Comparison of ENCODE assay signal across 26 cellular contexts in the genomic region with DNA sequence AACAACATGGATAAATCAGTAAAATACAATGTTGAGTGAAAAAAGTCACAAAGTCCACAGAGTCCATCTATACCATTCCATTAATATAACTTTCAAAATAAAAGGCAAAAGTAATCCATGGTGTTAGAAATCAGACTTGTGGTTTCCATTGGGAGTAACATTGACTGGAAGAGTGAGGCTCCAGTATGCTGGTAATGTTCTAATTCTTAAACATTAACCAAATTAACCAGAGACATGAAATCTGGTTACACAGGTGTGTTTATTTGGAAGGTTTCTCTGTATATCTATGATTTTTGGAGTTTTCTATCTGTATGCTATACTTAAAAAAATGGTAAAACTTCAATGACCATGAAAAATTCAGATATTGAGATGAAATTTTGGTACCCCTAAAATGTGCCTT. TPM values are rescaled to one million over a fixed set of nuclear protein-coding genes. Genes with fewer than 3 reads are reported as not detected.
DNase-seq lines count a peak whose midpoint lies in the region; ATAC-seq, FAIRE-seq and TF ChIP-seq lines count a peak whose summit lies in the region.
"Had no signal": no experiment of that assay in that cellular context is flagged by ENCODE, and none has a peak within 500 bp of the region (broad histone marks: within the 10 kb centered on the region; RNA-seq: fewer than 3 reads in every experiment).

No MANE protein-coding gene starts in this region.

- POLR2A ChIA-PET in SK-N-SH (lab: Yijun Ruan, JAX), result no interaction called here

- intact Hi-C loops in kidney (cut with DNase I), result no loop called here

- CTCF ChIA-PET in SK-N-SH (lab: Yijun Ruan, JAX), result no interaction called here

- TF ChIP-seq CTCF in SK-N-SH (IDR thresholded peaks at IDR 0.05), result no peak
- no peak for TF ChIP-seq CTCF in kidney (IDR thresholded peaks at IDR 0.05; ENCODE audit: borderline replicate concordance, extremely low read depth, insufficient read depth)

- H3K79me2 ChIP-seq in SK-N-SH (ENCODE audit: insufficient read depth), result no peaks in the 10 kb centered on the region

- H3K4me3 ChIP-seq in SK-N-SH (ENCODE audit: low read depth in 2 of 2, low read length in 1 of 2), result no peak overlapping the region
- no peak overlapping the region for H3K4me3 ChIP-seq in SK-N-MC
- no peak overlapping the region for H3K4me3 ChIP-seq in kidney (ENCODE audit: low read length in 2 of 2)
- H3K4me3 ChIP-seq: PC-9 had no signal

- H3K27ac Mint-ChIP-seq in T-helper 2 cell treated with Interferon-gamma antibody and Interleukin-4, amounts not matched to agents 5 μg/mL and 100 μg/mL, for 36 hours, result no peak overlapping the region
- H3K27ac Mint-ChIP-seq: CD8-positive, alpha-beta T cell had no signal

- H3K36me3 ChIP-seq in SK-N-SH (replicated peaks in 1 of 2; ENCODE audit: control insufficient read depth in 1 of 2, insufficient read depth in 2 of 2, low read length in 1 of 2), result peaks cover 0 to 6% of the 10 kb centered on the region in 2 experiments
- no peaks in the 10 kb centered on the region for H3K36me3 ChIP-seq in SK-N-MC (ENCODE audit: insufficient read depth, low read length)
- H3K36me3 ChIP-seq in kidney (ENCODE audit: control insufficient read depth in 1 of 2, insufficient read depth in 2 of 2, low read length in 2 of 2), result no peaks in the 10 kb centered on the region

- peaks cover 5% of the 10 kb centered on the region for H3F3A ChIP-seq in SK-N-SH (replicated peaks; ENCODE audit: insufficient read depth)

- no peaks in the 10 kb centered on the region for H3K27me3 Mint-ChIP-seq in T-helper 2 cell treated with Interferon-gamma antibody and Interleukin-4, amounts not matched to agents 5 μg/mL and 100 μg/mL, for 36 hours (ENCODE audit: low read depth)

- no peak overlapping the region for H2AFZ ChIP-seq in SK-N-SH (ENCODE audit: low read depth)
- H2AFZ ChIP-seq: PC-9 had no signal

- H3K27ac ChIP-seq in SK-N-SH (ENCODE audit: low read depth in 2 of 2, low read length in 1 of 2) (peak overlapping the region; percentile 50 to 72; a peak in 2 of 4 replicates), SK-N-MC (peak overlapping the region; percentile 74; the same call in 1 of the 2 replicates), kidney (ENCODE audit: low read depth in 2 of 2, low read length in 2 of 2) (no peak overlapping the region)
- H3K27ac ChIP-seq: 22Rv1, HL-60, PC-9, RWPE1 had no signal

- no peaks in the 10 kb centered on the region for H4K20me1 ChIP-seq in SK-N-SH (ENCODE audit: insufficient read depth)

- no peak for DNase-seq in SK-N-SH
- no peak for DNase-seq in SK-N-MC (ENCODE audit: low read depth, low spot score)
- DNase-seq in kidney tubule cell (ENCODE audit: low spot score), result peak; percentile 48
- DNase-seq in renal cortical epithelial cell (ENCODE audit: low read depth), result peak; percentile 75
- no peak for DNase-seq in kidney
- DNase-seq in T-helper 2 cell treated with Interferon-gamma antibody and Interleukin-4, amounts not matched to agents 5 μg/mL and 100 μg/mL, for 36 hours (ENCODE audit: low spot score), result no peak
- DNase-seq: C1 segment of cervical spinal cord; Calu3; CD8-positive, alpha-beta T cell; DMS153; NCI-H1105; NCI-H146; NCI-H2029; NCI-H2227 treated with DMSO at 0.1 percent for 48 hours; NCI-H510A; PC-9; SIG-M5 had no signal

- no peak for TF ChIP-seq EP300 in SK-N-SH (IDR thresholded peaks at IDR 0.05; ENCODE audit: borderline replicate concordance in 1 of 2, low read depth in 1 of 2, low read length in 1 of 2)

- H3K9ac ChIP-seq in SK-N-SH, result no peak overlapping the region
- no peak overlapping the region for H3K9ac ChIP-seq in SK-N-MC (ENCODE audit: insufficient read length)
- no peak overlapping the region for H3K9ac ChIP-seq in kidney (ENCODE audit: low read length in 2 of 2)

- ATAC-seq in SK-N-SH treated with all-trans-retinoic acid at 6 μM for 48 hours, result no peak
- no peak for ATAC-seq in HG02571 (IDR thresholded peaks at IDR 0.05; ENCODE audit: unreplicated experiment)
- ATAC-seq: CD8-positive, alpha-beta T cell had no signal

- no peak for TF ChIP-seq RAD21 in SK-N-SH (IDR thresholded peaks at IDR 0.05; ENCODE audit: low read length)

- no peaks in the 10 kb centered on the region for H3K27me3 ChIP-seq in SK-N-SH (ENCODE audit: insufficient read depth)

- H3K9me2 ChIP-seq in SK-N-SH, result peaks cover 5% of the 10 kb centered on the region; the same call in 1 of the 2 replicates

- no peak overlapping the region for H3K4me2 ChIP-seq in SK-N-SH
- H3K4me2 ChIP-seq: PC-9 had no signal

- H3K4me3 Mint-ChIP-seq in T-helper 2 cell treated with Interferon-gamma antibody and Interleukin-4, amounts not matched to agents 5 μg/mL and 100 μg/mL, for 36 hours, result no peak overlapping the region
- H3K4me3 Mint-ChIP-seq: CD8-positive, alpha-beta T cell had no signal

- no peak for FAIRE-seq in kidney (lab: Jason Lieb, UNC)
- FAIRE-seq: GM12891, H1 had no signal

- H3K9me3 ChIP-seq in SK-N-SH (no peaks in the 10 kb centered on the region), SK-N-MC (ENCODE audit: low read depth, low read length) (no peaks in the 10 kb centered on the region), kidney (ENCODE audit: control insufficient read depth in 1 of 2, low read length in 2 of 2) (no peaks in the 10 kb centered on the region)

- H3K4me1 ChIP-seq in SK-N-SH (ENCODE audit: control insufficient read depth in 1 of 2, insufficient read depth in 2 of 2, low read depth in 1 of 2, low read length in 1 of 2) (0 out of 4 replicates have a peak, but pooled peaks cover 0 to 7% of the 10 kb centered on the region in 2 experiments), kidney (ENCODE audit: control insufficient read depth in 1 of 2, insufficient read depth in 1 of 2, low read depth in 1 of 2, low read length in 2 of 2) (no peaks in the 10 kb centered on the region)

- H3K36me3 Mint-ChIP-seq in T-helper 2 cell treated with Interferon-gamma antibody and Interleukin-4, amounts not matched to agents 5 μg/mL and 100 μg/mL, for 36 hours (ENCODE audit: low read depth), result no peaks in the 10 kb centered on the region

- H3K9me3 Mint-ChIP-seq in T-helper 2 cell treated with Interferon-gamma antibody and Interleukin-4, amounts not matched to agents 5 μg/mL and 100 μg/mL, for 36 hours, result no peaks in the 10 kb centered on the region
- H3K9me3 Mint-ChIP-seq: CD8-positive, alpha-beta T cell had no signal

- H3K4me1 Mint-ChIP-seq in T-helper 2 cell treated with Interferon-gamma antibody and Interleukin-4, amounts not matched to agents 5 μg/mL and 100 μg/mL, for 36 hours (ENCODE audit: low read depth), result no peaks in the 10 kb centered on the region

TF ChIP-seq in SK-N-SH, 30 proteins besides CTCF, POLR2A, EP300 and RAD21 (continues in another document):
- TF ChIP-seq TAF1 (IDR thresholded peaks at IDR 0.05; ENCODE audit: borderline replicate concordance, low read depth, low read length) (no peak), RFX5 (IDR thresholded peaks at IDR 0.05; ENCODE audit: low read length) (no peak), GABPA (IDR thresholded peaks at IDR 0.05; ENCODE audit: low read depth) (no peak), NRF1 (IDR thresholded peaks at IDR 0.05; ENCODE audit: low read depth, low read length) (no peak), TEAD4 (IDR thresholded peaks at IDR 0.05; ENCODE audit: borderline replicate concordance, insufficient read depth) (no peak), GATA2 (CRISPR knock-in tag; IDR thresholded peaks at IDR 0.05) (no peak)

TF ChIP-seq in SK-N-SH treated with all-trans-retinoic acid at 6 μM for 48 hours, 23 proteins besides CTCF, POLR2A, EP300 and RAD21:
- TF ChIP-seq BACH2 (CRISPR knock-in tag; IDR thresholded peaks at IDR 0.05; ENCODE audit: borderline replicate concordance), result no peak

RNA-seq across cellular contexts. Expression of a gene that starts 42.6 kb away (rescaled TPM):
- polyA plus RNA-seq in SK-N-SH (2012; rRNA removed) (14.7 and 22.4 TPM in 2 replicates), kidney (ENCODE audit: insufficient read depth, low read depth, low replicate concordance) (0.39 TPM)
- polyA plus RNA-seq in SK-N-SH (2012; cell fraction: cytosol; rRNA removed), result 20.7 and 28.2 TPM in 2 replicates
- polyA plus RNA-seq in SK-N-SH (2012; cell fraction: nucleus; rRNA removed), result 12.9 and 33.9 TPM in 2 replicates
- total RNA-seq in renal cortical epithelial cell (not detected in 2 replicates), kidney (4.7 TPM)
- total RNA-seq: G401, H1 had no signal
- polyA plus RNA-seq: AG04450, H1 had no signal

Comparison
In these comparisons a context has a peak if more than half of its experiments do, and no peak if none do; other contexts are left out.
1. DNase-seq: peak in kidney tubule cell (single experiment) and renal cortical epithelial cell (single experiment); none in SK-N-SH (single experiment), SK-N-MC (single experiment), kidney (single experiment) and T-helper 2 cell treated with Interferon-gamma antibody and Interleukin-4, amounts not matched to agents 5 μg/mL and 100 μg/mL, for 36 hours (single experiment).
2. H3K27ac ChIP-seq: peak in SK-N-SH (2 of 2) and SK-N-MC (single experiment); none in kidney (0 of 2).